17 cellular contexts compared by ENCODE assay signal in genomic region chr16:22734313-22734869, GRCh38.
"Had no signal": no experiment of that assay in that cellular context is flagged by ENCODE, and none has a peak within 500 bp of the region (broad histone marks: within the 10 kb centered on the region; RNA-seq: fewer than 3 reads in every experiment).

No MANE protein-coding gene starts in this region.

- H3K9me3 Mint-ChIP-seq: activated CD4-positive, alpha-beta T cell treated with anti-CD3 and anti-CD28 coated beads, Interleukin-2, amount 10 ng/mL, durations not matched to agents 7 days and 5 days; activated naive CD4-positive, alpha-beta T cell treated with anti-CD3 and anti-CD28 coated beads, Interleukin-2, amount 10 ng/mL, durations not matched to agents 7 days and 5 days; activated naive CD8-positive, alpha-beta T cell treated with anti-CD3 and anti-CD28 coated beads, Interleukin-2, amount 50 U/mL, for 24 hours; activated T-cell treated with anti-CD3 and anti-CD28 coated beads, Interleukin-2, amount 50 U/mL, for 4 hours; brain; effector memory CD8-positive, alpha-beta T cell had no signal

- DNase-seq: activated CD4-positive, alpha-beta T cell treated with anti-CD3 and anti-CD28 coated beads, Interleukin-2, amount 10 ng/mL, durations not matched to agents 7 days and 5 days; activated CD8-positive, alpha-beta memory T cell treated with anti-CD3 and anti-CD28 coated beads, Interleukin-2, amount 50 U/mL, for 4 hours; activated effector memory CD4-positive, alpha-beta T cell treated with Interleukin-2 at 50 U/mL for 16 hours; activated naive CD4-positive, alpha-beta T cell treated with anti-CD3 and anti-CD28 coated beads, Interleukin-2, amount 10 ng/mL, durations not matched to agents 7 days and 5 days; activated naive CD8-positive, alpha-beta T cell treated with anti-CD3 and anti-CD28 coated beads, Interleukin-2, amount 50 U/mL, for 24 hours; activated T-cell treated with anti-CD3 and anti-CD28 coated beads, Interleukin-2, amount 50 U/mL, for 4 hours; effector memory CD8-positive, alpha-beta T cell; mesenchymal stem cell; mucosa of descending colon; naive B cell; ovary; stimulated activated CD8-positive, alpha-beta memory T cell treated with anti-CD3 and anti-CD28 coated beads, Interleukin-4, amount 100 ng/mL, for 48 hours; stimulated activated naive CD4-positive, alpha-beta T cell; T1000 had no signal

- H3K4me1 ChIP-seq: tibial nerve had no signal

- H3K27ac Mint-ChIP-seq: activated CD4-positive, alpha-beta T cell treated with anti-CD3 and anti-CD28 coated beads, Interleukin-2, amount 10 ng/mL, durations not matched to agents 7 days and 5 days; activated naive CD4-positive, alpha-beta T cell treated with anti-CD3 and anti-CD28 coated beads, Interleukin-2, amount 10 ng/mL, durations not matched to agents 7 days and 5 days; activated naive CD8-positive, alpha-beta T cell treated with anti-CD3 and anti-CD28 coated beads, Interleukin-2, amount 50 U/mL, for 24 hours; effector memory CD8-positive, alpha-beta T cell; naive B cell had no signal

- H3K4me3 Mint-ChIP-seq: activated CD4-positive, alpha-beta T cell treated with anti-CD3 and anti-CD28 coated beads, Interleukin-2, amount 10 ng/mL, durations not matched to agents 7 days and 5 days; activated naive CD4-positive, alpha-beta T cell treated with anti-CD3 and anti-CD28 coated beads, Interleukin-2, amount 10 ng/mL, durations not matched to agents 7 days and 5 days; activated naive CD8-positive, alpha-beta T cell treated with anti-CD3 and anti-CD28 coated beads, Interleukin-2, amount 50 U/mL, for 24 hours; activated T-cell treated with anti-CD3 and anti-CD28 coated beads, Interleukin-2, amount 50 U/mL, for 4 hours; brain; effector memory CD8-positive, alpha-beta T cell; naive B cell had no signal

- H3K4me3 ChIP-seq: mucosa of descending colon, ovary, tibial nerve had no signal

- H3K36me3 Mint-ChIP-seq: activated naive CD4-positive, alpha-beta T cell treated with anti-CD3 and anti-CD28 coated beads, Interleukin-2, amount 10 ng/mL, durations not matched to agents 7 days and 5 days; brain; naive B cell had no signal

- H3K9me3 ChIP-seq: mucosa of descending colon, ovary, tibial nerve had no signal

- H3K36me3 ChIP-seq: ovary, tibial nerve had no signal

- H3K4me1 Mint-ChIP-seq: activated CD4-positive, alpha-beta T cell treated with anti-CD3 and anti-CD28 coated beads, Interleukin-2, amount 10 ng/mL, durations not matched to agents 7 days and 5 days; activated naive CD4-positive, alpha-beta T cell treated with anti-CD3 and anti-CD28 coated beads, Interleukin-2, amount 10 ng/mL, durations not matched to agents 7 days and 5 days; activated naive CD8-positive, alpha-beta T cell treated with anti-CD3 and anti-CD28 coated beads, Interleukin-2, amount 50 U/mL, for 24 hours had no signal

- H3K27me3 Mint-ChIP-seq: activated naive CD4-positive, alpha-beta T cell treated with anti-CD3 and anti-CD28 coated beads, Interleukin-2, amount 10 ng/mL, durations not matched to agents 7 days and 5 days had no signal

- H3K27ac ChIP-seq: ovary, tibial nerve had no signal

- H3K27me3 ChIP-seq: ovary, tibial nerve had no signal

- ATAC-seq: activated CD4-positive, CD25-positive, alpha-beta regulatory T cell treated with anti-CD3 and anti-CD28 coated beads, Interleukin-2, amount 50 U/mL, for 24 hours; activated naive CD8-positive, alpha-beta T cell treated with anti-CD3 and anti-CD28 coated beads, Interleukin-2, amount 50 U/mL, for 24 hours; activated T-cell treated with anti-CD3 and anti-CD28 coated beads, Interleukin-2, amount 50 U/mL, for 4 hours; effector memory CD8-positive, alpha-beta T cell; mucosa of descending colon had no signal
